Comparison of ENCODE assay signal across 28 cellular contexts in genomic region chr2:41902892-41903291, GRCh38.
"Had no signal": no experiment of that assay in that cellular context is flagged by ENCODE, and none has a peak within 500 bp of the region (broad histone marks: within the 10 kb centered on the region; RNA-seq: fewer than 3 reads in every experiment).

No MANE protein-coding gene starts in this region.

- H3K27ac ChIP-seq: hepatocyte, left ventricle myocardium inferior, pancreas, prostate gland, sigmoid colon, spleen, tibial nerve, uterus had no signal

- ATAC-seq: mucosa of descending colon; naive thymus-derived CD4-positive, alpha-beta T cell; natural killer cell treated with Interleukin-12 subunit alpha and Interleukin-12 subunit beta and Interleukin-15 and Interleukin-18, amount 100 ng/mL, for 72 hours; pancreas; right cardiac atrium; stimulated activated memory B cell treated with anti-CD40 and anti-IgM and Interleukin-4, amounts not matched to agents 10 μg/mL and 1 μg/mL and 100 μg/mL, for 72 hours; stimulated activated naive CD8-positive, alpha-beta T cell treated with anti-CD3 and anti-CD28 coated beads, Interleukin-15, amount 100 ng/mL, for 72 hours had no signal

- H3K4me3 Mint-ChIP-seq: naive thymus-derived CD4-positive, alpha-beta T cell; natural killer cell treated with Interleukin-12 subunit alpha and Interleukin-12 subunit beta and Interleukin-15 and Interleukin-18, amount 100 ng/mL, for 72 hours; neural crest cell; stimulated activated memory B cell treated with anti-CD40 and anti-IgM and Interleukin-4, amounts not matched to agents 10 μg/mL and 1 μg/mL and 100 μg/mL, for 72 hours; stimulated activated naive CD8-positive, alpha-beta T cell treated with anti-CD3 and anti-CD28 coated beads, Interleukin-15, amount 100 ng/mL, for 72 hours; type B pancreatic cell had no signal

- H2AFZ ChIP-seq: hepatocyte had no signal

- H3K4me3 ChIP-seq: hepatocyte, left ventricle myocardium inferior, lung, mucosa of descending colon, pancreas, prostate gland, sigmoid colon, spleen, tibial nerve, uterus had no signal

- DNase-seq: islet precursor cell; left ventricle myocardium inferior; mesendoderm; midbrain; mucosa of descending colon; naive thymus-derived CD4-positive, alpha-beta T cell; nucleus accumbens; pancreas; posterior cingulate gyrus; retina; right cardiac atrium; sigmoid colon; small intestine; spleen; stimulated activated CD4-positive, alpha-beta T cell treated with anti-CD3 and anti-CD28 coated beads, Interleukin-4, amount 100 ng/mL, for 4 hours; stimulated activated CD8-positive, alpha-beta memory T cell treated with anti-CD3 and anti-CD28 coated beads, Interleukin-4, amount 100 ng/mL, for 48 hours; stimulated activated naive CD4-positive, alpha-beta T cell treated with Interleukin-2 at 50 U/mL for 16 hours; stimulated activated naive CD8-positive, alpha-beta T cell treated with anti-CD3 and anti-CD28 coated beads, Interleukin-15, amount 100 ng/mL, for 72 hours; substantia nigra; uterus had no signal

- H3K4me1 Mint-ChIP-seq: naive thymus-derived CD4-positive, alpha-beta T cell; neural crest cell; stimulated activated memory B cell treated with anti-CD40 and anti-IgM and Interleukin-4, amounts not matched to agents 10 μg/mL and 1 μg/mL and 100 μg/mL, for 72 hours; stimulated activated naive CD8-positive, alpha-beta T cell treated with anti-CD3 and anti-CD28 coated beads, Interleukin-15, amount 100 ng/mL, for 72 hours had no signal

- H3K4me1 ChIP-seq: prostate gland, spleen, uterus had no signal

- H3K4me2 ChIP-seq: hepatocyte had no signal

- FAIRE-seq: pancreas, small intestine had no signal

- H3K9me3 Mint-ChIP-seq: natural killer cell treated with Interleukin-12 subunit alpha and Interleukin-12 subunit beta and Interleukin-15 and Interleukin-18, amount 100 ng/mL, for 72 hours; neural crest cell; stimulated activated memory B cell treated with anti-CD40 and anti-IgM and Interleukin-4, amounts not matched to agents 10 μg/mL and 1 μg/mL and 100 μg/mL, for 72 hours; stimulated activated naive CD8-positive, alpha-beta T cell treated with anti-CD3 and anti-CD28 coated beads, Interleukin-15, amount 100 ng/mL, for 72 hours; type B pancreatic cell had no signal

- H3K36me3 Mint-ChIP-seq: naive thymus-derived CD4-positive, alpha-beta T cell; stimulated activated memory B cell treated with anti-CD40 and anti-IgM and Interleukin-4, amounts not matched to agents 10 μg/mL and 1 μg/mL and 100 μg/mL, for 72 hours; type B pancreatic cell had no signal

- H3K9me3 ChIP-seq: left ventricle myocardium inferior, mucosa of descending colon, pancreas, prostate gland, sigmoid colon, spleen, tibial nerve, uterus had no signal

- H3K27me3 ChIP-seq: hepatocyte, pancreas, sigmoid colon, tibial nerve, uterus had no signal

- H3K27me3 Mint-ChIP-seq: type B pancreatic cell had no signal

- H3K79me2 ChIP-seq: hepatocyte had no signal

- H3K27ac Mint-ChIP-seq: naive thymus-derived CD4-positive, alpha-beta T cell; natural killer cell treated with Interleukin-12 subunit alpha and Interleukin-12 subunit beta and Interleukin-15 and Interleukin-18, amount 100 ng/mL, for 72 hours; stimulated activated memory B cell treated with anti-CD40 and anti-IgM and Interleukin-4, amounts not matched to agents 10 μg/mL and 1 μg/mL and 100 μg/mL, for 72 hours; stimulated activated naive CD8-positive, alpha-beta T cell treated with anti-CD3 and anti-CD28 coated beads, Interleukin-15, amount 100 ng/mL, for 72 hours; type B pancreatic cell had no signal

- H3K36me3 ChIP-seq: left ventricle myocardium inferior, pancreas, prostate gland, sigmoid colon, spleen, tibial nerve, uterus had no signal
